Comparison of ENCODE assay signal across 28 cellular contexts in genomic region chr3:197135212-197135611, GRCh38.
DNase-seq lines count a peak whose midpoint lies in the region; ATAC-seq, FAIRE-seq and TF ChIP-seq lines count a peak whose summit lies in the region.
"Had no signal": no experiment of that assay in that cellular context is flagged by ENCODE, and none has a peak within 500 bp of the region (broad histone marks: within the 10 kb centered on the region; RNA-seq: fewer than 3 reads in every experiment).

No MANE protein-coding gene starts in this region.

- no peak overlapping the region for H3K27ac ChIP-seq in GM23248
- H3K27ac ChIP-seq in pancreas, result no peak overlapping the region
- H3K27ac ChIP-seq: heart left ventricle, ovary, RWPE1, suprapubic skin had no signal

- no peaks in the 10 kb centered on the region for H3K27me3 Mint-ChIP-seq in chondrocyte (ENCODE audit: low read depth)
- H3K27me3 Mint-ChIP-seq in glutamatergic neuron (ENCODE audit: unreplicated experiment), result no peaks in the 10 kb centered on the region
- H3K27me3 Mint-ChIP-seq: CD4-positive, CD25-positive, alpha-beta regulatory T cell; dendritic cell treated with granulocyte-macrophage colony-stimulating factor and Interleukin-4, amounts not matched to agents 40 ng/mL and 50 ng/mL, for 4 days had no signal

- no peaks in the 10 kb centered on the region for H3K9me2 ChIP-seq in GM23248 (ENCODE audit: insufficient read depth)

- H3K4me1 ChIP-seq in GM23248 (ENCODE audit: insufficient read depth) (no peaks in the 10 kb centered on the region), pancreas (no peaks in the 10 kb centered on the region)
- H3K4me1 ChIP-seq: heart left ventricle, suprapubic skin had no signal

- H3K79me2 ChIP-seq in GM23248 (ENCODE audit: insufficient read depth), result no peaks in the 10 kb centered on the region

- H3K4me3 Mint-ChIP-seq in chondrocyte (ENCODE audit: unreplicated experiment), result no peak overlapping the region
- peak overlapping the region; percentile 31 for H3K4me3 Mint-ChIP-seq in glutamatergic neuron (ENCODE audit: unreplicated experiment)
- H3K4me3 Mint-ChIP-seq: CD4-positive, CD25-positive, alpha-beta regulatory T cell; dendritic cell treated with granulocyte-macrophage colony-stimulating factor and Interleukin-4, amounts not matched to agents 40 ng/mL and 50 ng/mL, for 4 days had no signal

- H3K36me3 ChIP-seq in GM23248 (ENCODE audit: low read depth), result peaks cover 35% of the 10 kb centered on the region
- H3K36me3 ChIP-seq in pancreas, result peaks cover 0 to 13% (median 0%) of the 10 kb centered on the region in 3 donors
- H3K36me3 ChIP-seq: ovary had no signal

- FAIRE-seq in pancreas (lab: Jason Lieb, UNC), result no peak
- FAIRE-seq: endometrium had no signal

- ATAC-seq in pancreas, result no peak
- ATAC-seq: heart left ventricle had no signal

- H3K9me3 ChIP-seq in GM23248 (ENCODE audit: low read depth), result no peaks in the 10 kb centered on the region
- H3K9me3 ChIP-seq in pancreas, result no peaks in the 10 kb centered on the region
- H3K9me3 ChIP-seq: ovary, suprapubic skin had no signal

- POLR2A ChIA-PET in HEK293T (lab: Yijun Ruan, JAX), result no interaction called here

- H3K4me1 Mint-ChIP-seq in chondrocyte (ENCODE audit: low read depth) (peaks cover 28% of the 10 kb centered on the region), glutamatergic neuron (ENCODE audit: low read depth, unreplicated experiment) (peaks cover 6% of the 10 kb centered on the region)

- intact Hi-C loops in pancreas (cut with DNase I), result no loop called here

- no peaks in the 10 kb centered on the region for H3F3A ChIP-seq in GM23248 (ENCODE audit: insufficient read depth)

- no peak overlapping the region for H3K4me2 ChIP-seq in GM23248 (ENCODE audit: unreplicated experiment)
- H3K4me2 ChIP-seq: smooth muscle cell had no signal

- H3K27ac Mint-ChIP-seq in chondrocyte (ENCODE audit: unreplicated experiment) (peak overlapping the region; percentile 58), glutamatergic neuron (ENCODE audit: unreplicated experiment) (peak overlapping the region; percentile 49)
- H3K27ac Mint-ChIP-seq: CD4-positive, CD25-positive, alpha-beta regulatory T cell; dendritic cell treated with granulocyte-macrophage colony-stimulating factor and Interleukin-4, amounts not matched to agents 40 ng/mL and 50 ng/mL, for 4 days had no signal

- H3K9me3 Mint-ChIP-seq in chondrocyte (ENCODE audit: low read depth) (peaks cover 4% of the 10 kb centered on the region), glutamatergic neuron (ENCODE audit: unreplicated experiment) (no peaks in the 10 kb centered on the region)

- WGBS in GM23248 (ENCODE audit: low coverage in 1 of 2, low lambda C conversion rate in 2 of 2, missing lambda C conversion rate in 2 of 2), 2 experiments, result 52 to 73% methylated on average over 5 of the region's 5 CpGs
- 98% methylated on average over 5 of the region's 5 CpGs for WGBS in pancreas, 2 donors

- H2AFZ ChIP-seq in GM23248, result no peak overlapping the region

- CTCF ChIA-PET in HEK293T (lab: Yijun Ruan, JAX), result no interaction called here

- peak; percentile 21 for DNase-seq in activated CD4-positive, alpha-beta T cell treated with anti-CD3 and anti-CD28 coated beads for 48 hours
- DNase-seq in activated CD4-positive, alpha-beta T cell treated with anti-CD3 and anti-CD28 coated beads for 1 hour, result no peak
- DNase-seq in GM23248, result peak; percentile 40
- DNase-seq in chondrocyte (ENCODE audit: low spot score), result no peak
- DNase-seq in glutamatergic neuron, result no peak
- no peak for DNase-seq in pancreas
- no peak for DNase-seq in iPS-NIHi7 (ENCODE audit: extremely low spot score)
- no peak for DNase-seq in HEK293T (ENCODE audit: extremely low spot score)
- DNase-seq: 8988T; activated CD4-positive, CD25-positive, alpha-beta regulatory T cell; activated T-cell treated with anti-CD3 and anti-CD28 coated beads, Interleukin-2, amount 50 U/mL, for 48 hours; CD4-positive, CD25-positive, alpha-beta regulatory T cell; DND-41; HCEC 1CT; heart left ventricle; KG1; NCI-H1417 treated with DMSO at 0.1 percent for 48 hours; NCI-H2081 treated with DMSO at 0.1 percent for 48 hours; NCI-H446; NCI-H774; ovary; stimulated activated CD4-positive, alpha-beta T cell treated with anti-CD3 and anti-CD28 coated beads, Interleukin-2, amount 100 ng/mL, for 24 hours; T-helper 1 cell had no signal

- no peak overlapping the region for H3K4me3 ChIP-seq in GM23248
- no peak overlapping the region for H3K4me3 ChIP-seq in pancreas
- H3K4me3 ChIP-seq: heart left ventricle, ovary, smooth muscle cell, suprapubic skin had no signal

- H3K36me3 Mint-ChIP-seq in chondrocyte (ENCODE audit: low read depth) (peaks cover 35% of the 10 kb centered on the region), glutamatergic neuron (ENCODE audit: unreplicated experiment) (no peaks in the 10 kb centered on the region)

- no peaks in the 10 kb centered on the region for H4K20me1 ChIP-seq in GM23248 (ENCODE audit: insufficient read depth)

- H3K9ac ChIP-seq in GM23248, result no peak overlapping the region

- TF ChIP-seq CTCF in chondrocyte (IDR thresholded peaks at IDR 0.05) (no peak), glutamatergic neuron (IDR thresholded peaks at IDR 0.05; ENCODE audit: partially characterized antibody, unreplicated experiment) (no peak), pancreas (IDR thresholded peaks at IDR 0.05) (no peak)

- H3K27me3 ChIP-seq in GM23248 (replicated peaks; ENCODE audit: insufficient read depth) (no peaks in the 10 kb centered on the region), pancreas (no peaks in the 10 kb centered on the region)
- H3K27me3 ChIP-seq: heart left ventricle, ovary, suprapubic skin had no signal

- in situ Hi-C loops in GM23248 (cut with MboI), result no loop called here

TF ChIP-seq in HEK293T, 16 proteins besides CTCF, POLR2A, EP300 and RAD21:
- TF ChIP-seq PKNOX1 (IDR thresholded peaks at IDR 0.05), result no peak
- TF ChIP-seq ELF4 (IDR thresholded peaks at IDR 0.05), result no peak
- no peak for TF ChIP-seq L3MBTL2 (conservative IDR thresholded peaks at IDR 0.05)
- no peak for TF ChIP-seq SP1 (IDR thresholded peaks at IDR 0.05)
- TF ChIP-seq HDGF (IDR thresholded peaks at IDR 0.05; ENCODE audit: borderline replicate concordance), result no peak
- TF ChIP-seq BHLHE40 (IDR thresholded peaks at IDR 0.05; ENCODE audit: borderline replicate concordance), result no peak
- TF ChIP-seq FOXM1 (IDR thresholded peaks at IDR 0.05; ENCODE audit: borderline replicate concordance), result no peak
- TF ChIP-seq ARNT (IDR thresholded peaks at IDR 0.05), result no peak
- TF ChIP-seq ZNF384 (IDR thresholded peaks at IDR 0.05), result no peak

Comparison
In these comparisons a context has a peak if more than half of its experiments do, and no peak if none do; other contexts are left out.
1. DNase-seq: peak in activated CD4-positive, alpha-beta T cell treated with anti-CD3 and anti-CD28 coated beads for 48 hours (single experiment) and GM23248 (single experiment); none in activated CD4-positive, alpha-beta T cell treated with anti-CD3 and anti-CD28 coated beads for 1 hour (single experiment), chondrocyte (single experiment), glutamatergic neuron (single experiment), pancreas (0 of 6), iPS-NIHi7 (single experiment) and HEK293T (single experiment).